In genomic region chr14:100290607-100291304, GRCh38 we compare ENCODE assay signal across 1 cellular context.
A peak's percentile ranks its signal among the peaks of the same experiment; 100 is the strongest.
TF ChIP-seq lines count a peak whose summit lies in the region.

No MANE protein-coding gene starts in this region.

TF ChIP-seq in HepG2, 621 proteins besides CTCF, POLR2A, EP300 and RAD21 (continued from another document and continues in another):
- peak; percentile 47; the same call in 1 of the 2 replicates for TF ChIP-seq ZNF503 (CRISPR knock-in tag; IDR thresholded peaks at IDR 0.05)
- no peak for TF ChIP-seq ZBTB42 (CRISPR knock-in tag; IDR thresholded peaks at IDR 0.05)
- TF ChIP-seq HBP1 (CRISPR knock-in tag; IDR thresholded peaks at IDR 0.05; ENCODE audit: low read depth), result 0 out of 2 replicates have a peak, but pooled peaks have one; percentile 33
- no peak for TF ChIP-seq GLMP (CRISPR knock-in tag; IDR thresholded peaks at IDR 0.05; ENCODE audit: borderline replicate concordance)
- peak; percentile 94 for TF ChIP-seq SALL1 (CRISPR knock-in tag; IDR thresholded peaks at IDR 0.05)
- peak; percentile 92 for TF ChIP-seq ZMYM2 (CRISPR knock-in tag; IDR thresholded peaks at IDR 0.05)
- peak; percentile 95 for TF ChIP-seq HNRNPL (IDR thresholded peaks at IDR 0.05; ENCODE audit: low read depth, low read length)
- TF ChIP-seq ZNF550 (CRISPR knock-in tag; IDR thresholded peaks at IDR 0.05; ENCODE audit: borderline replicate concordance), result no peak
- peak; percentile 73; the same call in 1 of the 2 replicates for TF ChIP-seq ZNF280D (CRISPR knock-in tag; IDR thresholded peaks at IDR 0.05)
- TF ChIP-seq ONECUT2 (CRISPR knock-in tag; IDR thresholded peaks at IDR 0.05), result no peak
- peak; percentile 79; the same call in 1 of the 2 replicates for TF ChIP-seq SPEN (CRISPR knock-in tag; IDR thresholded peaks at IDR 0.05; ENCODE audit: low read depth)
- peak; percentile 84 for TF ChIP-seq NCOR1 (IDR thresholded peaks at IDR 0.05; ENCODE audit: borderline replicate concordance, low read length)
- peak; percentile 97 for TF ChIP-seq ZNF687 (CRISPR knock-in tag; IDR thresholded peaks at IDR 0.05)
- TF ChIP-seq NR2F6 (IDR thresholded peaks at IDR 0.05), result peak; percentile 81
- peak; percentile 89 for TF ChIP-seq NR2F6 (CRISPR knock-in tag; IDR thresholded peaks at IDR 0.05)
- TF ChIP-seq HDAC6 (IDR thresholded peaks at IDR 0.05; ENCODE audit: low read depth, low read length), result no peak
- no peak for TF ChIP-seq KDM5A (IDR thresholded peaks at IDR 0.05; ENCODE audit: borderline replicate concordance, low read length)
- peak; percentile 77; the same call in 1 of the 2 replicates for TF ChIP-seq CAMTA2 (CRISPR knock-in tag; IDR thresholded peaks at IDR 0.05; ENCODE audit: borderline replicate concordance)
- TF ChIP-seq ZBTB1 (CRISPR knock-in tag; IDR thresholded peaks at IDR 0.05; ENCODE audit: borderline replicate concordance), result no peak
- no peak; the same call in 1 of the 2 replicates for TF ChIP-seq IRF2 (CRISPR knock-in tag; IDR thresholded peaks at IDR 0.05)
- TF ChIP-seq DR1 (CRISPR knock-in tag; IDR thresholded peaks at IDR 0.05), result no peak; the same call in 1 of the 2 replicates
- no peak for TF ChIP-seq SP1 (IDR thresholded peaks at IDR 0.05)
- TF ChIP-seq SP1 (CRISPR knock-in tag; IDR thresholded peaks at IDR 0.05), result no peak
- TF ChIP-seq ZBTB2 (CRISPR knock-in tag; IDR thresholded peaks at IDR 0.05; ENCODE audit: low read depth), result peak; percentile 67; the same call in 1 of the 2 replicates
- TF ChIP-seq TEAD3 (CRISPR knock-in tag; optimal IDR thresholded peaks at IDR 0.05; ENCODE audit: borderline replicate concordance), result peak; percentile 61
- no peak for TF ChIP-seq NFKBIZ (CRISPR knock-in tag; IDR thresholded peaks at IDR 0.05)
- TF ChIP-seq ZNF543 (CRISPR knock-in tag; IDR thresholded peaks at IDR 0.05), result peak; percentile 71; the same call in 1 of the 2 replicates
- peak; percentile 91 for TF ChIP-seq PHF21A (CRISPR knock-in tag; IDR thresholded peaks at IDR 0.05)
- TF ChIP-seq RXRA (CRISPR knock-in tag; IDR thresholded peaks at IDR 0.05), result peak; percentile 91
- TF ChIP-seq ZNF33B (CRISPR knock-in tag; IDR thresholded peaks at IDR 0.05), result peak; percentile 64; the same call in 1 of the 2 replicates
- peak; percentile 73 for TF ChIP-seq KDM2A (CRISPR knock-in tag; IDR thresholded peaks at IDR 0.05; ENCODE audit: borderline replicate concordance, low read depth)
- no peak for TF ChIP-seq YEATS2 (CRISPR knock-in tag; IDR thresholded peaks at IDR 0.05; ENCODE audit: borderline replicate concordance)
- peak; percentile 58 for TF ChIP-seq TCF7 (IDR thresholded peaks at IDR 0.05; ENCODE audit: low read depth)
- TF ChIP-seq ZNF703 (CRISPR knock-in tag; IDR thresholded peaks at IDR 0.05; ENCODE audit: borderline replicate concordance), result no peak
- no peak for TF ChIP-seq MED8 (CRISPR knock-in tag; IDR thresholded peaks at IDR 0.05; ENCODE audit: insufficient replicate concordance)
- TF ChIP-seq SIN3A (IDR thresholded peaks at IDR 0.05; ENCODE audit: borderline replicate concordance, low read depth, low read length), result peak; percentile 40; the same call in 1 of the 2 replicates
- peak; percentile 69; the same call in 1 of the 2 replicates for TF ChIP-seq SALL2 (CRISPR knock-in tag; IDR thresholded peaks at IDR 0.05)
- peak; percentile 76; the same call in 1 of the 2 replicates for TF ChIP-seq ZBTB4 (CRISPR knock-in tag; IDR thresholded peaks at IDR 0.05; ENCODE audit: borderline replicate concordance)
- peak; percentile 60; the same call in 1 of the 2 replicates for TF ChIP-seq TARDBP (CRISPR knock-in tag; IDR thresholded peaks at IDR 0.05)
- no peak for TF ChIP-seq FOXA1 (IDR thresholded peaks at IDR 0.05)
- TF ChIP-seq FOXA1 (CRISPR knock-in tag; IDR thresholded peaks at IDR 0.05), result no peak
- TF ChIP-seq ZSCAN5A (CRISPR knock-in tag; IDR thresholded peaks at IDR 0.05; ENCODE audit: borderline replicate concordance), result no peak
- TF ChIP-seq CSRNP2 (CRISPR knock-in tag; conservative IDR thresholded peaks at IDR 0.05; ENCODE audit: low read depth), result no peak
- TF ChIP-seq ZNF850 (CRISPR knock-in tag; conservative IDR thresholded peaks at IDR 0.05), result no peak
- peak; percentile 72 for TF ChIP-seq DMAP1 (CRISPR knock-in tag; IDR thresholded peaks at IDR 0.05)
- TF ChIP-seq MIER2 (CRISPR knock-in tag; IDR thresholded peaks at IDR 0.05), result no peak
